In genomic region chr11:59144096-59144495, GRCh38 we compare ENCODE assay signal across 1 cellular context.
TF ChIP-seq lines count a peak whose summit lies in the region.

No MANE protein-coding gene starts in this region.

TF ChIP-seq in HepG2, 621 proteins besides CTCF, POLR2A, EP300 and RAD21:
- no peak for TF ChIP-seq ZXDC (CRISPR knock-in tag; IDR thresholded peaks at IDR 0.05)
- TF ChIP-seq PRPF4 (IDR thresholded peaks at IDR 0.05; ENCODE audit: low read depth, low read length, poor library complexity, severe bottlenecking) = no peak
- no peak for TF ChIP-seq ZNF20 (CRISPR knock-in tag; IDR thresholded peaks at IDR 0.05)
- TF ChIP-seq CAMTA2 (CRISPR knock-in tag; IDR thresholded peaks at IDR 0.05; ENCODE audit: borderline replicate concordance) = no peak
- TF ChIP-seq MAFG (CRISPR knock-in tag; IDR thresholded peaks at IDR 0.05) = no peak
- TF ChIP-seq CREB1 (IDR thresholded peaks at IDR 0.05) = no peak
- TF ChIP-seq CREB1 (CRISPR knock-in tag; IDR thresholded peaks at IDR 0.05) = no peak
- TF ChIP-seq ZC3H13 (CRISPR knock-in tag; IDR thresholded peaks at IDR 0.05) = no peak
- no peak for TF ChIP-seq REPIN1 (CRISPR knock-in tag; IDR thresholded peaks at IDR 0.05; ENCODE audit: borderline replicate concordance, low read depth)
- no peak for TF ChIP-seq NFIB (CRISPR knock-in tag; IDR thresholded peaks at IDR 0.05; ENCODE audit: borderline replicate concordance)
- no peak for TF ChIP-seq ZHX2 (IDR thresholded peaks at IDR 0.05; ENCODE audit: low read depth)
- no peak for TF ChIP-seq ZHX2 (CRISPR knock-in tag; IDR thresholded peaks at IDR 0.05; ENCODE audit: borderline replicate concordance)
- TF ChIP-seq DPF2 (CRISPR knock-in tag; IDR thresholded peaks at IDR 0.05; ENCODE audit: borderline replicate concordance, low read depth) = no peak
- TF ChIP-seq NR1H2 (CRISPR knock-in tag; IDR thresholded peaks at IDR 0.05; ENCODE audit: borderline replicate concordance, low read depth) = no peak
